Comparison of ENCODE assay signal across 15 cellular contexts in the genomic region with DNA sequence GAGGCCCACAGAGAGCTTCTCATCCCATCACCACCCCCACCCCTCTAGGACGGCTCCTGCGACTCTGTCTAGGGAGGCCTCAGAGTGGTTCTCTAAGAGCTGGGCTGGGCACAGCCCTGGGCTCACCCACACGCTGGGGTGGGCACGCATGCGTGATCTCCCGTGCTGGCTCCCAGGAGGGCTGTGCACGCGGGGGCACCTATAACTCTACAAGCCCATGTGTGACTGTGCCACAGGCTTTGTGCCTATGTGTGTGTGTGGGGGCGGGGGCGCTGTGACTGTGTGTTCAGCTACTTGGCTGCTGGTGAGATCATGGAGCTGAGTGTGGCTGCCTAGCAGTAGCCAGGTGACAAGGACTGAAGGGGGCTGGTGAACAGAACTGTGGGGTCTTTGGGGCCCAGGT. TPM values are rescaled to one million over a fixed set of nuclear protein-coding genes. Genes with fewer than 3 reads are reported as not detected.
DNase-seq lines count a peak whose midpoint lies in the region; ATAC-seq and TF ChIP-seq lines count a peak whose summit lies in the region.
"Had no signal": no experiment of that assay in that cellular context is flagged by ENCODE, and none has a peak within 500 bp of the region (broad histone marks: within the 10 kb centered on the region; RNA-seq: fewer than 3 reads in every experiment).

No MANE protein-coding gene starts in this region.

- H3K36me3 Mint-ChIP-seq in activated naive CD8-positive, alpha-beta T cell treated with anti-CD3 and anti-CD28 coated beads, Interleukin-2, amount 10 ng/mL, durations not matched to agents 7 days and 5 days, result no peaks in the 10 kb centered on the region

- peak overlapping the region; percentile 86 for H3K27ac Mint-ChIP-seq in activated naive CD8-positive, alpha-beta T cell treated with anti-CD3 and anti-CD28 coated beads, Interleukin-2, amount 10 ng/mL, durations not matched to agents 7 days and 5 days
- H3K27ac Mint-ChIP-seq: memory B cell had no signal

- no peak for ATAC-seq in activated naive CD8-positive, alpha-beta T cell treated with anti-CD3 and anti-CD28 coated beads, Interleukin-2, amount 10 ng/mL, durations not matched to agents 7 days and 5 days (ENCODE audit: low read depth)
- ATAC-seq: Panc1 had no signal

- peak; percentile 80 for DNase-seq in Ammon's horn (ENCODE audit: low spot score)
- DNase-seq in GM13977 (ENCODE audit: low spot score), result no peak
- DNase-seq in activated naive CD8-positive, alpha-beta T cell treated with anti-CD3 and anti-CD28 coated beads, Interleukin-2, amount 10 ng/mL, durations not matched to agents 7 days and 5 days, result peak; percentile 50
- peak; percentile 71 for DNase-seq in mesenteric fat pad (ENCODE audit: low spot score)
- no peak for DNase-seq in stimulated activated naive CD4-positive, alpha-beta T cell treated with Interleukin-2 at 50 U/mL for 16 hours (lab: John Stamatoyannopoulos, UW)
- no peak for DNase-seq in epidermal melanocyte (ENCODE audit: insufficient read length, low spot score)
- no peak for DNase-seq in HPDE6-E6E7 (ENCODE audit: extremely low spot score)
- DNase-seq in NCI-H2107 treated with DMSO at 0.1 percent for 48 hours (lab: John Stamatoyannopoulos, UW; ENCODE audit: unreplicated experiment), result no peak
- DNase-seq: BE2C, GDM1 had no signal

- H3K4me3 Mint-ChIP-seq in activated naive CD8-positive, alpha-beta T cell treated with anti-CD3 and anti-CD28 coated beads, Interleukin-2, amount 10 ng/mL, durations not matched to agents 7 days and 5 days, result no peak overlapping the region

- no peaks in the 10 kb centered on the region for H3K9me3 Mint-ChIP-seq in activated naive CD8-positive, alpha-beta T cell treated with anti-CD3 and anti-CD28 coated beads, Interleukin-2, amount 10 ng/mL, durations not matched to agents 7 days and 5 days
- H3K9me3 Mint-ChIP-seq: memory B cell had no signal

- peaks cover 28% of the 10 kb centered on the region for H3K27me3 Mint-ChIP-seq in activated naive CD8-positive, alpha-beta T cell treated with anti-CD3 and anti-CD28 coated beads, Interleukin-2, amount 10 ng/mL, durations not matched to agents 7 days and 5 days

- POLR2A ChIA-PET in activated naive CD8-positive, alpha-beta T cell treated with anti-CD3 and anti-CD28 coated beads, Interleukin-2, amount 10 ng/mL, durations not matched to agents 7 days and 5 days (lab: Charles Lee), result no interaction called here

- H3K4me1 Mint-ChIP-seq in activated naive CD8-positive, alpha-beta T cell treated with anti-CD3 and anti-CD28 coated beads, Interleukin-2, amount 10 ng/mL, durations not matched to agents 7 days and 5 days, result peaks cover 23% of the 10 kb centered on the region

- in situ Hi-C loops in GM13977 (cut with MboI; ENCODE audit: low pct_unique_long_range_greater_than_20kb, low sequenced_read_pairs, unreplicated experiment), result loop anchor here (10.0 kb wide), 1 partner anchor 227 kb away; no protein-coding TSS in a partner anchor

- TF ChIP-seq CTCF in GM13977 (IDR thresholded peaks at IDR 0.05; ENCODE audit: extremely low read depth, insufficient read depth, missing control alignments), result peak; percentile 2

RNA-seq across cellular contexts. Expression of gene NDUFA8, which starts 32.2 kb away (rescaled TPM):
- 10 to 100 TPM; 32.5 to 36.7 TPM for total RNA-seq in activated naive CD8-positive, alpha-beta T cell treated with anti-CD3 and anti-CD28 coated beads, Interleukin-2, amount 10 ng/mL, durations not matched to agents 7 days and 5 days
- total RNA-seq in mesenteric fat pad, result 47.5 TPM

RNA-seq across cellular contexts. Expression of gene MORN5, which starts 32.3 kb away (rescaled TPM):
- total RNA-seq in activated naive CD8-positive, alpha-beta T cell treated with anti-CD3 and anti-CD28 coated beads, Interleukin-2, amount 10 ng/mL, durations not matched to agents 7 days and 5 days, result not detected
- total RNA-seq in mesenteric fat pad, result not detected
- total RNA-seq: astrocyte, M059J, skeletal muscle tissue had no signal

RNA-seq across cellular contexts. Expression of gene TTLL11, which starts 34.3 kb away (rescaled TPM):
- total RNA-seq in activated naive CD8-positive, alpha-beta T cell treated with anti-CD3 and anti-CD28 coated beads, Interleukin-2, amount 10 ng/mL, durations not matched to agents 7 days and 5 days, result 1 to 10 TPM; 3.9 to 4.1 TPM
- 9.5 TPM for total RNA-seq in mesenteric fat pad

Comparison
In these comparisons a context has a peak if more than half of its experiments do, and no peak if none do; other contexts are left out.
1. DNase-seq: peak in Ammon's horn (single experiment), activated naive CD8-positive, alpha-beta T cell treated with anti-CD3 and anti-CD28 coated beads, Interleukin-2, amount 10 ng/mL, durations not matched to agents 7 days and 5 days (single experiment) and mesenteric fat pad (single experiment); none in GM13977 (single experiment), stimulated activated naive CD4-positive, alpha-beta T cell treated with Interleukin-2 at 50 U/mL for 16 hours (single experiment), epidermal melanocyte (single experiment), HPDE6-E6E7 (single experiment) and NCI-H2107 treated with DMSO at 0.1 percent for 48 hours (single experiment).